Comparison of ENCODE assay signal across 23 cellular contexts in genomic region chr17:14437176-14437575, GRCh38.
"Had no signal": no experiment of that assay in that cellular context is flagged by ENCODE, and none has a peak within 500 bp of the region (broad histone marks: within the 10 kb centered on the region; RNA-seq: fewer than 3 reads in every experiment).

No MANE protein-coding gene starts in this region.

- H3K4me1 ChIP-seq: colonic mucosa, esophagus squamous epithelium, gastrocnemius medialis, lower lobe of right lung, sigmoid colon, upper lobe of right lung had no signal

- H3K27me3 Mint-ChIP-seq: activated naive CD8-positive, alpha-beta T cell treated with anti-CD3 and anti-CD28 coated beads, Interleukin-2, amount 10 ng/mL, durations not matched to agents 7 days and 5 days; T-cell had no signal

- H3K4me2 ChIP-seq: smooth muscle cell had no signal

- H3K36me3 Mint-ChIP-seq: T-cell had no signal

- DNase-seq: activated CD8-positive, alpha-beta memory T cell treated with anti-CD3 and anti-CD28 coated beads, Interleukin-2, amount 50 U/mL, for 4 hours; activated naive CD4-positive, alpha-beta T cell treated with anti-CD3 and anti-CD28 coated beads for 36 hours; activated naive CD8-positive, alpha-beta T cell treated with anti-CD3 and anti-CD28 coated beads, Interleukin-2, amount 10 ng/mL, durations not matched to agents 7 days and 5 days; activated T-cell treated with anti-CD3 and anti-CD28 coated beads, Interleukin-2, amount 50 U/mL, for 4 hours; amniotic stem cell; colonic mucosa; endodermal cell; esophagus squamous epithelium; gastrocnemius medialis; head of caudate nucleus; hypothalamus; lower lobe of right lung; naive thymus-derived CD4-positive, alpha-beta T cell; retina; sigmoid colon; stimulated activated CD4-positive, alpha-beta T cell treated with anti-CD3 and anti-CD28 coated beads, Interleukin-15, amount 100 ng/mL, for 24 hours; stimulated activated naive CD4-positive, alpha-beta T cell; T-cell; upper lobe of right lung had no signal

- H3K4me3 ChIP-seq: colonic mucosa, esophagus squamous epithelium, gastrocnemius medialis, lower lobe of right lung, sigmoid colon, smooth muscle cell, upper lobe of right lung had no signal

- H3K9me3 ChIP-seq: colonic mucosa, esophagus squamous epithelium, gastrocnemius medialis, lower lobe of right lung, sigmoid colon, upper lobe of right lung had no signal

- H3K4me1 Mint-ChIP-seq: endodermal cell, neural crest cell had no signal

- H3K27me3 ChIP-seq: colonic mucosa, gastrocnemius medialis, sigmoid colon, upper lobe of right lung had no signal

- ATAC-seq: activated T-cell treated with anti-CD3 and anti-CD28 coated beads, Interleukin-2, amount 50 U/mL, for 4 hours; gastrocnemius medialis; lower lobe of right lung; naive thymus-derived CD4-positive, alpha-beta T cell; T-cell; upper lobe of right lung had no signal

- H3K27ac Mint-ChIP-seq: activated naive CD4-positive, alpha-beta T cell treated with anti-CD3 and anti-CD28 coated beads for 36 hours; activated naive CD8-positive, alpha-beta T cell treated with anti-CD3 and anti-CD28 coated beads, Interleukin-2, amount 10 ng/mL, durations not matched to agents 7 days and 5 days; endodermal cell; naive thymus-derived CD4-positive, alpha-beta T cell; progenitor cell of endocrine pancreas; T-cell; T-helper 2 cell treated with Interferon-gamma antibody and Interleukin-4, amounts not matched to agents 5 μg/mL and 100 μg/mL, for 36 hours had no signal

- H3K27ac ChIP-seq: colonic mucosa, esophagus squamous epithelium, gastrocnemius medialis, lower lobe of right lung, sigmoid colon, upper lobe of right lung had no signal

- H3K4me3 Mint-ChIP-seq: activated naive CD4-positive, alpha-beta T cell treated with anti-CD3 and anti-CD28 coated beads for 36 hours; activated naive CD8-positive, alpha-beta T cell treated with anti-CD3 and anti-CD28 coated beads, Interleukin-2, amount 10 ng/mL, durations not matched to agents 7 days and 5 days; activated T-cell treated with anti-CD3 and anti-CD28 coated beads, Interleukin-2, amount 50 U/mL, for 4 hours; endodermal cell; naive thymus-derived CD4-positive, alpha-beta T cell; neural crest cell; T-cell; T-helper 2 cell treated with Interferon-gamma antibody and Interleukin-4, amounts not matched to agents 5 μg/mL and 100 μg/mL, for 36 hours had no signal

- H3K36me3 ChIP-seq: colonic mucosa, esophagus squamous epithelium, gastrocnemius medialis, lower lobe of right lung, sigmoid colon, upper lobe of right lung had no signal

- H3K9me3 Mint-ChIP-seq: activated naive CD4-positive, alpha-beta T cell treated with anti-CD3 and anti-CD28 coated beads for 36 hours; activated naive CD8-positive, alpha-beta T cell treated with anti-CD3 and anti-CD28 coated beads, Interleukin-2, amount 10 ng/mL, durations not matched to agents 7 days and 5 days; activated T-cell treated with anti-CD3 and anti-CD28 coated beads, Interleukin-2, amount 50 U/mL, for 4 hours; endodermal cell; naive thymus-derived CD4-positive, alpha-beta T cell; T-cell; T-helper 2 cell treated with Interferon-gamma antibody and Interleukin-4, amounts not matched to agents 5 μg/mL and 100 μg/mL, for 36 hours had no signal
